1 cellular context compared by ENCODE assay signal in genomic region chr12:2190896-2191533, GRCh38.
TF ChIP-seq lines count a peak whose summit lies in the region.

No MANE protein-coding gene starts in this region.

TF ChIP-seq in H1, 55 proteins besides CTCF, POLR2A, EP300 and RAD21 (continued from another document):
- TF ChIP-seq CBX8 (IDR thresholded peaks at IDR 0.05; ENCODE audit: borderline replicate concordance, low read depth, low read length): no peak
- TF ChIP-seq ATF2 (IDR thresholded peaks at IDR 0.05; ENCODE audit: low read length): no peak
- TF ChIP-seq BRCA1 (IDR thresholded peaks at IDR 0.05; ENCODE audit: low read depth, low read length): no peak
- no peak for TF ChIP-seq SRF (IDR thresholded peaks at IDR 0.05; ENCODE audit: low read depth, low read length)
- TF ChIP-seq SP2 (IDR thresholded peaks at IDR 0.05; ENCODE audit: low read length): no peak
- TF ChIP-seq ASH2L (IDR thresholded peaks at IDR 0.05; ENCODE audit: low read length): no peak
- TF ChIP-seq CHD2 (IDR thresholded peaks at IDR 0.05; ENCODE audit: low read length): no peak
- TF ChIP-seq E2F6 (IDR thresholded peaks at IDR 0.05): no peak
- no peak for TF ChIP-seq CHD1 (IDR thresholded peaks at IDR 0.05; ENCODE audit: low read depth, low read length)
- TF ChIP-seq SP4 (IDR thresholded peaks at IDR 0.05; ENCODE audit: low read length): no peak
TF ChIP-seq in H1: peak in this region for 0.
